Comparison of ENCODE assay signal across 20 cellular contexts in genomic region chr3:172043766-172044165, GRCh38. TPM values are rescaled to one million over a fixed set of nuclear protein-coding genes. Genes with fewer than 3 reads are reported as not detected.
DNase-seq lines count a peak whose midpoint lies in the region; ATAC-seq and TF ChIP-seq lines count a peak whose summit lies in the region.
"Had no signal": no experiment of that assay in that cellular context is flagged by ENCODE, and none has a peak within 500 bp of the region (broad histone marks: within the 10 kb centered on the region; RNA-seq: fewer than 3 reads in every experiment).

No MANE protein-coding gene starts in this region.

- H3K27me3 ChIP-seq in KMS-11 (ENCODE audit: insufficient read depth, low read depth), result no peaks in the 10 kb centered on the region
- no peaks in the 10 kb centered on the region for H3K27me3 ChIP-seq in hepatocyte
- H3K27me3 ChIP-seq in skeletal muscle satellite cell (ENCODE audit: control insufficient read depth, insufficient read depth, low read length), result no peaks in the 10 kb centered on the region
- H3K27me3 ChIP-seq: gastroesophageal sphincter, right atrium auricular region, tibial nerve had no signal

- no peaks in the 10 kb centered on the region for H3K9me2 ChIP-seq in hepatocyte (replicated peaks; ENCODE audit: insufficient read depth)

- H3K9me3 ChIP-seq in T-helper 17 cell (ENCODE audit: control insufficient read depth, low read length, poor library complexity, severe bottlenecking), result no peaks in the 10 kb centered on the region
- H3K9me3 ChIP-seq in hepatocyte (ENCODE audit: low read depth), result no peaks in the 10 kb centered on the region
- no peaks in the 10 kb centered on the region for H3K9me3 ChIP-seq in skeletal muscle satellite cell (replicated peaks; ENCODE audit: low read length)
- H3K9me3 ChIP-seq: gastroesophageal sphincter, right atrium auricular region, tibial nerve had no signal

- H3K9ac ChIP-seq in KMS-11, result no peak overlapping the region
- no peak overlapping the region for H3K9ac ChIP-seq in skeletal muscle satellite cell (ENCODE audit: low read depth, low read length)

- H3K4me2 ChIP-seq in KMS-11 (peak overlapping the region; percentile 83; the same call in 1 of the 2 replicates), hepatocyte (peak overlapping the region; percentile 79), skeletal muscle satellite cell (ENCODE audit: low read length) (peak overlapping the region; percentile 60)

- no peak overlapping the region for H3K27ac ChIP-seq in KMS-11
- no peak overlapping the region for H3K27ac ChIP-seq in hepatocyte

- H4K20me1 ChIP-seq in KMS-11 (ENCODE audit: insufficient read depth) (peaks cover 57% of the 10 kb centered on the region), hepatocyte (ENCODE audit: insufficient read depth, poor library complexity, severe bottlenecking) (peaks cover 70% of the 10 kb centered on the region)

- no peaks in the 10 kb centered on the region for H3K27me3 Mint-ChIP-seq in T-helper 17 cell
- H3K27me3 Mint-ChIP-seq: activated B cell treated with CpG ODN at 0.5 μM for 24 hours; dendritic cell treated with granulocyte-macrophage colony-stimulating factor and Interleukin-4, amounts not matched to agents 40 ng/mL and 50 ng/mL, for 4 days had no signal

- no peak for ATAC-seq in T-helper 17 cell
- ATAC-seq: activated naive CD4-positive, alpha-beta T cell treated with anti-CD3 and anti-CD28 coated beads, Interleukin-2, amount 50 U/mL, for 72 hours; gastroesophageal sphincter; GM23338 had no signal

- TF ChIP-seq CTCF in KMS-11 (conservative IDR thresholded peaks at IDR 0.05; ENCODE audit: low read depth, low read length), result no peak
- no peak for TF ChIP-seq CTCF in hepatocyte (IDR thresholded peaks at IDR 0.05; ENCODE audit: poor library complexity)

- no peaks in the 10 kb centered on the region for H3K36me3 ChIP-seq in KMS-11 (ENCODE audit: insufficient read depth)
- peaks cover 3% of the 10 kb centered on the region for H3K36me3 ChIP-seq in hepatocyte (replicated peaks; ENCODE audit: insufficient read depth, low read depth)
- H3K36me3 ChIP-seq in skeletal muscle satellite cell (ENCODE audit: insufficient read depth, low read length), result no peaks in the 10 kb centered on the region
- H3K36me3 ChIP-seq: gastroesophageal sphincter, right atrium auricular region had no signal

- H3K79me2 ChIP-seq in KMS-11 (ENCODE audit: insufficient read depth, low read depth) (peaks cover 99% of the 10 kb centered on the region), hepatocyte (peaks cover 91% of the 10 kb centered on the region)

- H2AFZ ChIP-seq in KMS-11 (ENCODE audit: low read depth) (no peak overlapping the region), hepatocyte (no peak overlapping the region)
- H2AFZ ChIP-seq: GM23338 had no signal

- H3K27ac Mint-ChIP-seq in T-helper 17 cell, result peak overlapping the region; percentile 75
- H3K27ac Mint-ChIP-seq: activated B cell treated with CpG ODN at 0.5 μM for 24 hours; activated naive CD4-positive, alpha-beta T cell treated with anti-CD3 and anti-CD28 coated beads, Interleukin-2, amount 50 U/mL, for 72 hours; GM23338 had no signal

- 96% methylated on average over 5 of the region's 5 CpGs for WGBS in hepatocyte (ENCODE audit: low lambda C conversion rate, missing lambda C conversion rate)

- no peak for DNase-seq in T-helper 17 cell
- no peak for DNase-seq in hepatocyte (ENCODE audit: low spot score)
- DNase-seq in GOT3 (lab: John Stamatoyannopoulos, UW), result no peak
- no peak for DNase-seq in T-helper 9 cell
- no peak for DNase-seq in stimulated activated CD4-positive, alpha-beta T cell treated with anti-CD3 and anti-CD28 coated beads, Interleukin-2, amount 100 ng/mL, for 48 hours
- DNase-seq: activated B cell treated with CpG ODN at 0.5 μM for 24 hours; activated T-cell treated with anti-CD3 and anti-CD28 coated beads, Interleukin-2, amount 50 U/mL, for 48 hours; NCI-H2107; NCI-H510A treated with DMSO at 0.1 percent for 48 hours; Right ventricle myocardium superior; stimulated activated naive CD4-positive, alpha-beta T cell; T-helper 2 cell had no signal

- H3K4me3 ChIP-seq in KMS-11 (IDR thresholded peaks at IDR 0.05; ENCODE audit: insufficient read depth, low read depth, low read length) (no peak overlapping the region), hepatocyte (no peak overlapping the region), skeletal muscle satellite cell (ENCODE audit: low read length) (no peak overlapping the region)
- H3K4me3 ChIP-seq: gastroesophageal sphincter, GM23338, right atrium auricular region, tibial nerve had no signal

- peaks cover 2% of the 10 kb centered on the region for H3K36me3 Mint-ChIP-seq in T-helper 17 cell (ENCODE audit: low read depth)

- peaks cover 32% of the 10 kb centered on the region for H3K4me1 Mint-ChIP-seq in T-helper 17 cell

- H3K4me3 Mint-ChIP-seq in T-helper 17 cell, result peak overlapping the region; percentile 31
- H3K4me3 Mint-ChIP-seq: activated B cell treated with CpG ODN at 0.5 μM for 24 hours, GM23338 had no signal

- H3K4me1 ChIP-seq in KMS-11 (ENCODE audit: low read depth, poor library complexity, severe bottlenecking) (peaks cover 66% of the 10 kb centered on the region), hepatocyte (ENCODE audit: insufficient read depth) (no peaks in the 10 kb centered on the region), skeletal muscle satellite cell (ENCODE audit: control insufficient read depth, insufficient read depth, low read length) (peaks cover 47% of the 10 kb centered on the region)

RNA-seq across cellular contexts. Expression of gene FNDC3B, which starts 4.4 kb away (rescaled TPM):
- 10 to 100 TPM; 27.0 to 41.6 TPM for total RNA-seq in T-helper 17 cell
- 91.9 and 113 TPM in 2 replicates for total RNA-seq in hepatocyte
- polyA plus RNA-seq in hepatocyte, result 61.2 and 66.3 TPM in 2 replicates
- total RNA-seq in skeletal muscle satellite cell (2012; rRNA removed), result 86.9 and 88.0 TPM in 2 replicates
